9 cellular contexts compared by ENCODE assay signal in genomic region chr5:170151105-170151831, GRCh38. TPM values are rescaled to one million over a fixed set of nuclear protein-coding genes. Genes with fewer than 3 reads are reported as not detected.
DNase-seq lines count a peak whose midpoint lies in the region; ATAC-seq, FAIRE-seq and TF ChIP-seq lines count a peak whose summit lies in the region.
"Had no signal": no experiment of that assay in that cellular context is flagged by ENCODE, and none has a peak within 500 bp of the region (broad histone marks: within the 10 kb centered on the region; RNA-seq: fewer than 3 reads in every experiment).

No MANE protein-coding gene starts in this region.

- POLR2A ChIA-PET in A549 (lab: Yijun Ruan, JAX) (interaction anchor here (1.1 kb wide), 1 partner anchor 26 kb away, joined by 3 read pairs; no protein-coding TSS in a partner anchor), SK-N-SH (lab: Yijun Ruan, JAX) (no interaction called here)

- intact Hi-C loops in right cardiac atrium (cut with DNase I) = no loop called here

- no peaks in the 10 kb centered on the region for H3K36me3 ChIP-seq in SK-N-SH (replicated peaks in 1 of 2; ENCODE audit: control insufficient read depth in 1 of 2, insufficient read depth in 2 of 2, low read length in 1 of 2)

- H3K4me2 ChIP-seq in A549 (peak overlapping the region; percentile 68), SK-N-SH (peak overlapping the region; percentile 37; the same call in 1 of the 2 replicates)

- no peaks in the 10 kb centered on the region for H4K20me1 ChIP-seq in SK-N-SH (ENCODE audit: insufficient read depth)

- TF ChIP-seq RAD21 in A549 (conservative IDR thresholded peaks at IDR 0.05 in 1 of 2, IDR thresholded peaks at IDR 0.05 in 1 of 2) (no peak; a peak in 1 of 5 replicates), SK-N-SH (IDR thresholded peaks at IDR 0.05; ENCODE audit: low read length) (no peak)

- H3K4me1 Mint-ChIP-seq in stimulated activated effector memory CD8-positive, alpha-beta T cell treated with anti-CD3 and anti-CD28 coated beads, Interleukin-12 subunit alpha, Interleukin-12 subunit beta, amount 100 ng/mL, for 72 hours = no peaks in the 10 kb centered on the region

- 2% methylated on average over 7 of the region's 7 CpGs for WGBS in A549 (ENCODE audit: missing lambda C conversion rate)
- 17% methylated on average over 7 of the region's 7 CpGs for WGBS in SK-N-SH (ENCODE audit: low lambda C conversion rate)
- WGBS in right cardiac atrium = 31% methylated on average over 7 of the region's 7 CpGs

- H3K27me3 ChIP-seq in SK-N-SH (ENCODE audit: insufficient read depth) = no peaks in the 10 kb centered on the region
- no peaks in the 10 kb centered on the region for H3K27me3 ChIP-seq in right cardiac atrium (ENCODE audit: control insufficient read depth, insufficient read depth)

- TF ChIP-seq POLR2A in A549 (IDR thresholded peaks at IDR 0.05; ENCODE audit: low read length) = no peak
- no peak for TF ChIP-seq POLR2A in H54 (IDR thresholded peaks at IDR 0.05; ENCODE audit: low read depth, low read length)

- H3K4me1 ChIP-seq in A549 = peaks cover 25% of the 10 kb centered on the region
- H3K4me1 ChIP-seq in SK-N-SH (ENCODE audit: control insufficient read depth in 1 of 2, insufficient read depth in 2 of 2, low read depth in 1 of 2, low read length in 1 of 2) = peaks cover 15 to 16% of the 10 kb centered on the region in 2 experiments
- peaks cover 7% of the 10 kb centered on the region for H3K4me1 ChIP-seq in right cardiac atrium (ENCODE audit: control insufficient read depth, insufficient read depth, low read length)

- TF ChIP-seq CTCF in A549 (IDR thresholded peaks at IDR 0.05) (no peak), SK-N-SH (IDR thresholded peaks at IDR 0.05) (no peak)

- peak overlapping the region; percentile 42; the same call in 1 of the 2 replicates for H2AFZ ChIP-seq in SK-N-SH (ENCODE audit: low read depth)

- peaks cover 14% of the 10 kb centered on the region for H3F3A ChIP-seq in SK-N-SH (replicated peaks; ENCODE audit: insufficient read depth)

- H3K27ac ChIP-seq in A549 (peak overlapping the region; percentile 65 to 87), SK-N-SH (ENCODE audit: low read depth in 2 of 2, low read length in 1 of 2) (peak overlapping the region; percentile 12 to 29; a peak in 3 of 4 replicates), right cardiac atrium (ENCODE audit: low read length) (no peak overlapping the region)
- H3K27ac ChIP-seq: C4-2B had no signal

- H3K9me3 ChIP-seq in A549 (no peaks in the 10 kb centered on the region), SK-N-SH (no peaks in the 10 kb centered on the region), right cardiac atrium (ENCODE audit: control insufficient read depth, low read length) (no peaks in the 10 kb centered on the region)

- H3K4me3 ChIP-seq in A549 (no peak overlapping the region), SK-N-SH (ENCODE audit: low read depth in 2 of 2, low read length in 1 of 2) (no peak overlapping the region), right cardiac atrium (ENCODE audit: low read length) (no peak overlapping the region)

- no peaks in the 10 kb centered on the region for H3K9me2 ChIP-seq in SK-N-SH

- peak; percentile 65 for FAIRE-seq in A549 (lab: Jason Lieb, UNC)
- FAIRE-seq in H54 (lab: Jason Lieb, UNC) = peak; percentile 48

- H3K9ac ChIP-seq in SK-N-SH = no peak overlapping the region

- no peaks in the 10 kb centered on the region for H3K79me2 ChIP-seq in SK-N-SH (ENCODE audit: insufficient read depth)

- no peak overlapping the region for H3K4me3 Mint-ChIP-seq in stimulated activated effector memory CD8-positive, alpha-beta T cell treated with anti-CD3 and anti-CD28 coated beads, Interleukin-12 subunit alpha, Interleukin-12 subunit beta, amount 100 ng/mL, for 72 hours

- no peaks in the 10 kb centered on the region for H3K36me3 Mint-ChIP-seq in stimulated activated effector memory CD8-positive, alpha-beta T cell treated with anti-CD3 and anti-CD28 coated beads, Interleukin-12 subunit alpha, Interleukin-12 subunit beta, amount 100 ng/mL, for 72 hours

- no peaks in the 10 kb centered on the region for H3K9me3 Mint-ChIP-seq in stimulated activated effector memory CD8-positive, alpha-beta T cell treated with anti-CD3 and anti-CD28 coated beads, Interleukin-12 subunit alpha, Interleukin-12 subunit beta, amount 100 ng/mL, for 72 hours

- ATAC-seq in A549 (peak; percentile 84 to 90), right cardiac atrium (peak; percentile 69 to 84)
- ATAC-seq in stimulated activated effector memory CD8-positive, alpha-beta T cell treated with anti-CD3 and anti-CD28 coated beads, Interleukin-12 subunit alpha, Interleukin-12 subunit beta, amount 100 ng/mL, for 72 hours = no peak

- DNase-seq in A549 (ENCODE audit: low read depth in 1 of 2, low spot score in 1 of 2) (peak; percentile 84 to 88), H54 (ENCODE audit: insufficient read length, low spot score) (peak; percentile 87), SK-N-SH (no peak), right cardiac atrium (peak; percentile 64 to 89 (median 86)), NCI-H2171 (lab: John Stamatoyannopoulos, UW) (no peak)
- DNase-seq in stimulated activated effector memory CD8-positive, alpha-beta T cell treated with anti-CD3 and anti-CD28 coated beads, Interleukin-12 subunit alpha, Interleukin-12 subunit beta, amount 100 ng/mL, for 72 hours (ENCODE audit: low spot score in 2 of 2) = no peak
- DNase-seq in activated CD4-positive, CD25-positive, alpha-beta regulatory T cell treated with anti-CD3 and anti-CD28 coated beads, Interleukin-2, amount 50 U/mL, for 72 hours = no peak
- DNase-seq in effector CD4-positive, alpha-beta T cell = no peak

- H3K27ac Mint-ChIP-seq in stimulated activated effector memory CD8-positive, alpha-beta T cell treated with anti-CD3 and anti-CD28 coated beads, Interleukin-12 subunit alpha, Interleukin-12 subunit beta, amount 100 ng/mL, for 72 hours = no peak overlapping the region

- CTCF ChIA-PET in A549 (lab: Yijun Ruan, JAX) = interaction anchor here (1.2 to 2.5 kb wide), 4 partner anchors 9 to 50 kb away, joined by 3 to 14 read pairs (median 6); no protein-coding TSS in a partner anchor
- CTCF ChIA-PET in SK-N-SH (lab: Yijun Ruan, JAX) = no interaction called here

- TF ChIP-seq EP300 in A549 (IDR thresholded peaks at IDR 0.05) (peak; percentile 43 to 84; a peak in 3 of 5 replicates), SK-N-SH (IDR thresholded peaks at IDR 0.05; ENCODE audit: borderline replicate concordance in 1 of 2, low read depth in 1 of 2, low read length in 1 of 2) (peak in 1 of 2 experiments; percentile 42; a peak in 1 of 4 replicates)

TF ChIP-seq in A549, 52 proteins besides CTCF, POLR2A, EP300 and RAD21 (continues in another document):
- TF ChIP-seq RARB (CRISPR knock-in tag; IDR thresholded peaks at IDR 0.05) = peak; percentile 62
- no peak for TF ChIP-seq RNF2 (IDR thresholded peaks at IDR 0.05; ENCODE audit: borderline replicate concordance, low read depth)
- no peak for TF ChIP-seq CBX2 (IDR thresholded peaks at IDR 0.05; ENCODE audit: borderline replicate concordance, low read depth)
- no peak for TF ChIP-seq CHD4 (IDR thresholded peaks at IDR 0.05; ENCODE audit: borderline replicate concordance)
- TF ChIP-seq NPAS2 (CRISPR knock-in tag; IDR thresholded peaks at IDR 0.05; ENCODE audit: borderline replicate concordance) = no peak
- peak; percentile 66; the same call in 1 of the 3 replicates for TF ChIP-seq BCL3 (IDR thresholded peaks at IDR 0.05)

TF ChIP-seq in SK-N-SH, 30 proteins besides CTCF, POLR2A, EP300 and RAD21:
- peak; percentile 35; the same call in 1 of the 2 replicates for TF ChIP-seq JUND (IDR thresholded peaks at IDR 0.05)
- no peak for TF ChIP-seq SMC3 (IDR thresholded peaks at IDR 0.05; ENCODE audit: low read depth, low read length)
- peak; percentile 83 for TF ChIP-seq TEAD4 (IDR thresholded peaks at IDR 0.05; ENCODE audit: borderline replicate concordance, insufficient read depth)
- TF ChIP-seq RXRA (IDR thresholded peaks at IDR 0.05; ENCODE audit: borderline replicate concordance, low read depth) = no peak
- TF ChIP-seq RCOR1 (IDR thresholded peaks at IDR 0.05; ENCODE audit: low read length) = no peak
- TF ChIP-seq REST (IDR thresholded peaks at IDR 0.05; ENCODE audit: low read depth, low read length) = no peak
- TF ChIP-seq TCF12 (IDR thresholded peaks at IDR 0.05) = peak; percentile 43; the same call in 1 of the 2 replicates
- TF ChIP-seq NFIC (IDR thresholded peaks at IDR 0.05; ENCODE audit: borderline replicate concordance) = peak; percentile 71
TF ChIP-seq in SK-N-SH: peak in this region for 4.

RNA-seq across cellular contexts. Expression of gene FOXI1, which starts 45.6 kb away (rescaled TPM):
- polyA plus RNA-seq in A549 (2011; rRNA removed) (not detected in 2 replicates), A549 (2017; fragmentation: RNase III; extraction: RNeasy Plus Mini Kit Qiagen cat#74134 plus additional on column Dnase treatment) (not detected in 3 replicates), SK-N-SH (2012; rRNA removed) (not detected in 2 replicates), right cardiac atrium (not detected)
- 0.01 TPM in 1 of 2 replicates, not detected in the other for polyA plus RNA-seq in A549 (2012; cell fraction: cytosol; rRNA removed)
- 0.06 TPM in 1 of 2 replicates, not detected in the other for polyA plus RNA-seq in A549 (2012; cell fraction: nucleus; rRNA removed)
- not detected in 2 replicates for polyA minus RNA-seq in A549 (2011; rRNA and poly(A)+ RNA removed)
- polyA plus RNA-seq in SK-N-SH (2012; cell fraction: cytosol; rRNA removed) = not detected in 2 replicates
- polyA plus RNA-seq in SK-N-SH (2012; cell fraction: nucleus; rRNA removed) = not detected in 2 replicates
- total RNA-seq in right cardiac atrium = not detected

Comparison
In these comparisons a context has a peak if more than half of its experiments do, and no peak if none do; other contexts are left out.
1. DNase-seq: peak in A549 (2 of 2), H54 (single experiment) and right cardiac atrium (3 of 3); none in SK-N-SH (single experiment), stimulated activated effector memory CD8-positive, alpha-beta T cell treated with anti-CD3 and anti-CD28 coated beads, Interleukin-12 subunit alpha, Interleukin-12 subunit beta, amount 100 ng/mL, for 72 hours (0 of 2), activated CD4-positive, CD25-positive, alpha-beta regulatory T cell treated with anti-CD3 and anti-CD28 coated beads, Interleukin-2, amount 50 U/mL, for 72 hours (single experiment), effector CD4-positive, alpha-beta T cell (single experiment) and NCI-H2171 (single experiment).
2. Of the 12 proteins assayed by ChIP-seq in both A549 and SK-N-SH: peak only in A549: FOSL2, MAX and SMC3; only in SK-N-SH: none; in both: none; in neither: 8; mixed calls (peak in some experiments, not most) for 1.